In the genomic region with DNA sequence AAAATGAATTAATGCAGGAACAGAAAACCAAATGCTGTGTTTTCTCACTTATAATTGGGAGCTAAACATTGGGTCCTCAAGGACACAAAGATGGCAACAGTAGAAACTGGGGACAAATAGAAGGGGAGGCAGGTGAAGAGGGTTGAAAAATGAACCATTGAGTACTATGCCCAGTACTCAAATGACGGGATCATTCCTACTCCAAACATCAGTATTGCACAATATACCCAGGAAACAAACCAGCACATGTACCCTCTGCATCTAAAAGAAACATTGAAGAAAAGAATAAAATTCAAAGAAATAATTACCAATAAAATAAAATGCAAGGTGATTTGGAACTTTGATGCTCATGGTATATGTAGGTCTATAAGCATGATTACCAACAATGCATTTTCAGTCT, we compare ENCODE assay signal across 10 cellular contexts.
"Had no signal": no experiment of that assay in that cellular context is flagged by ENCODE, and none has a peak within 500 bp of the region (broad histone marks: within the 10 kb centered on the region; RNA-seq: fewer than 3 reads in every experiment).

No MANE protein-coding gene starts in this region.

- FAIRE-seq: H54 had no signal

- H3K4me1 ChIP-seq: HAP-1 had no signal

- ATAC-seq: GM23338, HCT116 had no signal

- H3K9me3 ChIP-seq: HAP-1 had no signal

- H3K27ac Mint-ChIP-seq: GM23338, H9, HFFc6 had no signal

- H3K36me3 ChIP-seq: HAP-1 had no signal

- H3K4me3 Mint-ChIP-seq: GM23338, H9, HFFc6 had no signal

- DNase-seq: GM23248, GOT3, H7, H9, HCEC 1CT, HFFc6 had no signal

- H3K4me3 ChIP-seq: GM23248, GM23338, HAP-1 had no signal

- H3K9me3 Mint-ChIP-seq: GM23338, H9, HFFc6 had no signal

- H2AFZ ChIP-seq: GM23248, GM23338 had no signal

- H3K27ac ChIP-seq: GM23248 had no signal

- H3K9ac ChIP-seq: GM23248 had no signal

- H3K4me2 ChIP-seq: GM23338 had no signal
